24 cellular contexts compared by ENCODE assay signal in the genomic region with DNA sequence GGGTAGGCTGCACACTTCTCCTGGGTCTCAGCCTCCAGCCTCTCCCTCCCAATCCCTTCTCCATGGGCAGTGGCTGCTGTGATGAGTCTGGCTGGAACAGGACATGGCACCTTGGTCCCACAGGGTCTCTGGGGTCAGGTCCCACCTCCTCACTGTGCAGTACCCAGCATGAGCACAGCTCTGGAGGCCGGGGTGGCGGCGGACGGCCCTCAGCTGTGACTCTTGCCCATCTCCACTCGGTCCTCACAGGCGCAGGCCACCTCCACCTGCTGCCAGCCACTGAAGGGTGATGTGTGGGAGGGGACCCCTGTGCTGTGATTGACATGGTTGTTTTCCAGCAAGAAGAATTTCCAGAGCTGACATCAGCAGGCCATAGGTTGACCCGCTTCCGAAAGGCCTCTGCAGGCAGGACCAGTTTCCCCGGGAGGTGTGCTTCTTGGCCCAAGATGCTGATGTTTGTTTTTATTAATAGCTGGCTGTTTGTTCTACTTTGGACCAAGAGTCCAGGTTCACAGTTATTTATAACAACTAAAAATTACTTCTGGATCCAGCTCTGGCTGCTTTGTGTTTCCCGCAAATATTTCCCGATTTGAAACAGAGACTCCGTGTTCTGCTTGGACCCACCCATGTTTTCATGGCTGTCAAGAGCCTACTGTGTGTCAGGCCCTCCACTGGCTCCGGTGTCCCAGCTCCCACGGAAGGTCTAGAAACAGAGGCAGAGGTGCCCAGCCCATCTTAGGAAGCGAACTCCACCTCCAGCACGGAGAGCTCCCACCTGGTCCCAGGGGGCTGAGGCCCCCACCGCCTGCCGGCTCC. TPM values are rescaled to one million over a fixed set of nuclear protein-coding genes. Genes with fewer than 3 reads are reported as not detected.
DNase-seq lines count a peak whose midpoint lies in the region; ATAC-seq and TF ChIP-seq lines count a peak whose summit lies in the region.
"Had no signal": no experiment of that assay in that cellular context is flagged by ENCODE, and none has a peak within 500 bp of the region (broad histone marks: within the 10 kb centered on the region; RNA-seq: fewer than 3 reads in every experiment).

No MANE protein-coding gene starts in this region.

- H2BK15ac ChIP-seq in neuronal stem cell (ENCODE audit: low read length) = no peak overlapping the region

- no peak overlapping the region for H2BK120ac ChIP-seq in neuronal stem cell (ENCODE audit: low read depth, low read length)

- 42 to 72% methylated on average over 9 to 10 of the region's 18 CpGs for whole genome bisulfite sequencing in esophagus squamous epithelium, 2 donors
- WGBS in neuronal stem cell (ENCODE audit: extremely low coverage in 2 of 2, insufficient read length in 2 of 2, insufficient replicate concordance in 1 of 2), 2 donors = no CpG with 5 or more reads among the region's 18 CpGs
- 75% methylated on average over 12 of the region's 18 CpGs; no CpG with 5 or more reads in 1 of the 2 donors for WGBS in transverse colon (ENCODE audit: low coverage in 1 of 2), 2 donors

- intact Hi-C loops in esophagus squamous epithelium (cut with DNase I) (no loop called here), transverse colon (cut with DNase I; ENCODE audit: low total_unique reads) (no loop called here)

- H3K9me3 ChIP-seq in esophagus squamous epithelium (no peaks in the 10 kb centered on the region), neuronal stem cell (replicated peaks in 1 of 2; ENCODE audit: control insufficient read depth in 2 of 2, insufficient read depth in 1 of 2, low read depth in 1 of 2, low read length in 2 of 2) (peaks cover 0 to 2% of the 10 kb centered on the region in 2 donors), transverse colon (no peaks in the 10 kb centered on the region)
- H3K9me3 ChIP-seq: ascending aorta, MG63 had no signal

- H4K91ac ChIP-seq in neuronal stem cell (ENCODE audit: low read depth, low read length, poor library complexity) = no peak overlapping the region

- H3K23ac ChIP-seq in neuronal stem cell (ENCODE audit: low read depth, low read length, poor library complexity) = no peak overlapping the region

- H3K14ac ChIP-seq in neuronal stem cell (ENCODE audit: low read length) = no peak overlapping the region

- no peak for TF ChIP-seq EP300 in transverse colon (IDR thresholded peaks at IDR 0.05; ENCODE audit: low read depth)

- H3K27ac ChIP-seq in VCaP (peak overlapping the region; percentile 34; the same call in 1 of the 2 replicates), esophagus squamous epithelium (peak overlapping the region; percentile 31 to 87 (median 73)), neuronal stem cell (replicated peaks; ENCODE audit: low read length) (no peak overlapping the region), transverse colon (peak overlapping the region in 3 of 4 donors; percentile 19 to 35 (median 30))
- H3K27ac ChIP-seq: RWPE1 had no signal

- peak overlapping the region; percentile 35 for H2BK5ac ChIP-seq in neuronal stem cell (ENCODE audit: low read length)

- no peak overlapping the region for H3K9ac ChIP-seq in neuronal stem cell (ENCODE audit: low read depth, low read length, poor library complexity)

- no peak overlapping the region for H3K4me3 ChIP-seq in esophagus squamous epithelium
- H3K4me3 ChIP-seq in neuronal stem cell (ENCODE audit: low read length in 2 of 2) = no peak overlapping the region
- H3K4me3 ChIP-seq in transverse colon = no peak overlapping the region
- H3K4me3 ChIP-seq: ascending aorta, MG63 had no signal

- H3K4ac ChIP-seq in neuronal stem cell (ENCODE audit: low read length) = no peak overlapping the region

- TF ChIP-seq POLR2A in esophagus squamous epithelium (IDR thresholded peaks at IDR 0.05) (no peak), transverse colon (IDR thresholded peaks at IDR 0.05) (no peak), GM18505 (IDR thresholded peaks at IDR 0.05; ENCODE audit: borderline replicate concordance, extremely low read depth, insufficient read depth, insufficient read length) (no peak)

- no peak overlapping the region for H2BK12ac ChIP-seq in neuronal stem cell (ENCODE audit: low read length)

- H3K27me3 ChIP-seq in esophagus squamous epithelium (no peaks in the 10 kb centered on the region), neuronal stem cell (ENCODE audit: control insufficient read depth in 3 of 3, insufficient read depth in 3 of 3, low read depth in 1 of 3, low read length in 3 of 3) (peaks cover 0 to 2% (median 0%) of the 10 kb centered on the region in 3 experiments), transverse colon (no peaks in the 10 kb centered on the region)
- H3K27me3 ChIP-seq: ascending aorta, MG63 had no signal

- no peak overlapping the region for H2AK5ac ChIP-seq in neuronal stem cell (ENCODE audit: low read depth, low read length)

- no peak for ATAC-seq in GM18511 (IDR thresholded peaks at IDR 0.05; ENCODE audit: unreplicated experiment)
- ATAC-seq in GM18505 (IDR thresholded peaks at IDR 0.05; ENCODE audit: unreplicated experiment) = no peak
- ATAC-seq: esophagus mucosa had no signal

- H3K4me2 ChIP-seq in neuronal stem cell (ENCODE audit: insufficient read depth, low read length, poor library complexity, severe bottlenecking) = no peak overlapping the region

- peak overlapping the region; percentile 66 for H3K18ac ChIP-seq in neuronal stem cell (ENCODE audit: low read length)

- H2AFZ ChIP-seq in neuronal stem cell (ENCODE audit: low read length) = peak overlapping the region; percentile 87

- H3K79me1 ChIP-seq in neuronal stem cell (ENCODE audit: low read depth, low read length) = peaks cover 20% of the 10 kb centered on the region

- H4K8ac ChIP-seq in neuronal stem cell (ENCODE audit: low read depth, low read length) = no peak overlapping the region

- H3K4me1 ChIP-seq in esophagus squamous epithelium (peaks cover 11 to 74% (median 40%) of the 10 kb centered on the region in 3 donors), neuronal stem cell (ENCODE audit: control insufficient read depth in 2 of 2, insufficient read depth in 1 of 2, low read depth in 1 of 2, low read length in 2 of 2) (peaks cover 15 to 48% of the 10 kb centered on the region in 2 donors), transverse colon (peaks cover 0 to 43% (median 10%) of the 10 kb centered on the region in 4 donors)

- H3K36me3 ChIP-seq in esophagus squamous epithelium (no peaks in the 10 kb centered on the region), neuronal stem cell (replicated peaks in 1 of 2; ENCODE audit: control insufficient read depth in 2 of 2, insufficient read depth in 2 of 2, low read length in 2 of 2) (peaks cover 0 to 11% of the 10 kb centered on the region in 2 donors), transverse colon (no peaks in the 10 kb centered on the region)
- H3K36me3 ChIP-seq: ascending aorta, MG63 had no signal

- in situ Hi-C loops in transverse colon (cut with MboI; ENCODE audit: low pct_ligation_motif_present in 1 of 4, low pct_unique_long_range_greater_than_20kb in 1 of 4, low sequenced_read_pairs in 3 of 4) = no loop called here

- TF ChIP-seq CTCF in VCaP (conservative IDR thresholded peaks at IDR 0.05) (no peak), esophagus squamous epithelium (IDR thresholded peaks at IDR 0.05) (peak in 2 of 6 experiments; percentile 15 to 17), transverse colon (IDR thresholded peaks at IDR 0.05) (no peak)

- DNase-seq in esophagus squamous epithelium (lab: John Stamatoyannopoulos, UW) = no peak
- DNase-seq in neuronal stem cell (ENCODE audit: low spot score) = no peak
- DNase-seq in transverse colon = no peak
- DNase-seq in stimulated activated naive CD4-positive, alpha-beta T cell treated with Interleukin-2 at 50 U/mL for 16 hours (lab: John Stamatoyannopoulos, UW) = no peak
- DNase-seq in hepatic stellate cell (ENCODE audit: low spot score) = no peak
- DNase-seq: activated CD8-positive, alpha-beta memory T cell treated with anti-CD3 and anti-CD28 coated beads for 24 hours; activated naive CD4-positive, alpha-beta T cell treated with anti-CD3 and anti-CD28 coated beads for 36 hours; activated T-cell treated with anti-CD3 and anti-CD28 coated beads, Interleukin-2, amount 50 U/mL, for 48 hours; COR-L47; DND-41; NCI-H1436 treated with DMSO at 0.1 percent for 48 hours; NCI-H2171; NCI-H524 treated with DMSO at 0.1 percent for 48 hours; stimulated activated CD4-positive, alpha-beta T cell treated with anti-CD3 and anti-CD28 coated beads, Interleukin-12 subunit alpha, Interleukin-12 subunit beta, amount 100 ng/mL, for 4 hours; stimulated activated CD8-positive, alpha-beta memory T cell treated with anti-CD3 and anti-CD28 coated beads, Interleukin-4, amount 100 ng/mL, for 48 hours had no signal

RNA-seq across cellular contexts. Expression of gene SCUBE1, which starts 45.7 kb away (rescaled TPM):
- 1 to 10 TPM in 3 of 4 donors, under 1 TPM in 1; 0.38 to 4.0 (median 2.1) TPM for total RNA-seq in esophagus squamous epithelium
- 51.2 TPM for polyA plus RNA-seq in neuronal stem cell (2013, experiment 1 of 2)
- polyA plus RNA-seq in neuronal stem cell (2013, experiment 2 of 2) = 50.9 TPM
- total RNA-seq in transverse colon = 1 to 10 TPM in 3 of 4 donors, under 1 TPM in 1; 0.68 to 6.4 (median 1.7) TPM
- total RNA-seq: activated naive CD4-positive, alpha-beta T cell treated with anti-CD3 and anti-CD28 coated beads for 36 hours; pulmonary artery endothelial cell had no signal
- polyA plus RNA-seq: IgD-negative memory B cell had no signal
